8 cellular contexts compared by ENCODE assay signal in the genomic region with DNA sequence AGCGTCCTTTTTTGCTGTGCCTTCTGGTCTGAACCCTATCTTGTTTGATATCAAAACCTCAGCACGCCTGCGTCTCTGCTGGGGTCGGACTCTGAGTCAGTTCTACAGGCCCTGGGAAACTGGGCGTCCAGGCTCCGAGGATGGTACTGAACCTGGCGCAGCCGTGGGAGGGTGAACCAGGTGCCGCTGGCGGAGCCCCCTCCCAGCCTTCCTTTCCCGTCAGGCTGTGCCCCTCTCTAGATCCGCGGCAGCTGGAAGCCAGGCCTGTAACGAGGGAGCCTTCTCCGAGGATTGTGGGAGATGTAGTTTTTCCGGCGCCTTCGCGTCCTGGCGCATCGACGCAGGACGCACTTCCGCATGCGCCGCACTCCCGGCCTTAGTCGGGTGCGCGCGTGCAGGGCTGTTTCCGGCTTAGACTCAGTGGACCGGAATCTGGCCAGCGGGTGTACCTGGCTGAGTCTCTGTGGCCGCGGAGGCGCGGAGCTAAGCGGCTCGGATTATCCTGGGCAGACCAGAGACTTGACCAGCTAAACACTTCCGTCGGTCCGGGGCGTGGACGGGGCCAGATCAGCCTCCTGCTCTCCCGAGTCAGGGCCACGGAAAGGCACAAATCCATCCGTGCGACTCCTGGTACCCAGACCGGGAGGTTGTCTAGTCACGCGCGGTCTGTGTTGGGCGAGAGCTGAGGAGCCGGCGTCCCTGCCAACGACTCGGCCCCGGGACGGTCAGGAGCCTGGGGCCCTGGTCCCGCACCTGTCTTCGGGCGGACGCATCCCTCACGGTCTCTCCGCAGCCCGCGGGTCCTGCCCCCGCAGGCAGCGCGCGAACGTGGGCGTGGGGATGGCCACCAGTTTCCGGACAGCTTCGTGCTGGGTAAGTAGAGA. TPM values are rescaled to one million over a fixed set of nuclear protein-coding genes. Genes with fewer than 3 reads are reported as not detected.
DNase-seq lines count a peak whose midpoint lies in the region; ATAC-seq and TF ChIP-seq lines count a peak whose summit lies in the region.

TSS of gene ZNF26 (plus strand) at position 367 of the 884 bp plus-strand sequence. CDS start at position 841, 474 bp downstream.

- DNase-seq in NCI-H2196 treated with DMSO at 0.1 percent for 48 hours (lab: John Stamatoyannopoulos, UW; ENCODE audit: unreplicated experiment) (peak; percentile 94), breast epithelium (ENCODE audit: low spot score in 2 of 2) (peak; percentile 82)

- H3K79me2 ChIP-seq in ACC112 (ENCODE audit: control insufficient read depth, insufficient read depth, low read length, unreplicated experiment): peaks cover 44% of the 10 kb centered on the region

- intact Hi-C loops in breast epithelium (cut with DNase I; ENCODE audit: low total_unique reads): no loop called here

- H3K9me3 ChIP-seq in breast epithelium (peaks cover 25 to 36% of the 10 kb centered on the region in 2 donors), iPS-20b (ENCODE audit: insufficient read depth, low read depth, low read length) (peaks cover 72% of the 10 kb centered on the region)

- peaks cover 16% of the 10 kb centered on the region for H3K36me3 ChIP-seq in ACC112 (ENCODE audit: insufficient read depth, low read length)
- H3K36me3 ChIP-seq in breast epithelium: no peaks in the 10 kb centered on the region
- peaks cover 9% of the 10 kb centered on the region for H3K36me3 ChIP-seq in iPS-20b (ENCODE audit: insufficient read depth, low read depth, low read length)

- TF ChIP-seq POLR2A in breast epithelium (IDR thresholded peaks at IDR 0.05): peak; percentile 33

- peak within 1 kb of the TSS; percentile 83; the same call in 1 of the 2 replicates for H3K9ac ChIP-seq in iPS-20b (ENCODE audit: low read depth, low read length)

- peak; percentile 88 for ATAC-seq in GM18870 (IDR thresholded peaks at IDR 0.05; ENCODE audit: unreplicated experiment)
- ATAC-seq in HG03135 (IDR thresholded peaks at IDR 0.05; ENCODE audit: unreplicated experiment): peak; percentile 94

- peak within 1 kb of the TSS; percentile 89 for H3K4me3 ChIP-seq in ACC112 (ENCODE audit: low read depth, low read length)
- H3K4me3 ChIP-seq in breast epithelium: peak within 1 kb of the TSS; percentile 73 to 97 (median 86)
- H3K4me3 ChIP-seq in iPS-20b (ENCODE audit: low read length): peak within 1 kb of the TSS; percentile 80
- peak within 1 kb of the TSS; percentile 70 to 100 (median 92) for H3K4me3 ChIP-seq in skin epidermis

- H2AFZ ChIP-seq in ACC112 (ENCODE audit: low read length, unreplicated experiment): peak within 1 kb of the TSS; percentile 98

- no peaks in the 10 kb centered on the region for H3K27me3 ChIP-seq in ACC112 (ENCODE audit: insufficient read depth, low read length)
- no peaks in the 10 kb centered on the region for H3K27me3 ChIP-seq in breast epithelium
- H3K27me3 ChIP-seq in iPS-20b (ENCODE audit: insufficient read depth, low read length): no peaks in the 10 kb centered on the region

- H3K4me1 ChIP-seq in ACC112 (ENCODE audit: control insufficient read depth, insufficient read depth, low read length, unreplicated experiment): no peaks in the 10 kb centered on the region
- peaks cover 0 to 5% of the 10 kb centered on the region in 2 donors for H3K4me1 ChIP-seq in breast epithelium
- no peaks in the 10 kb centered on the region for H3K4me1 ChIP-seq in iPS-20b (ENCODE audit: insufficient read depth, low read length)

- TF ChIP-seq CTCF in VCaP (conservative IDR thresholded peaks at IDR 0.05): no peak
- TF ChIP-seq CTCF in breast epithelium (IDR thresholded peaks at IDR 0.05): no peak

- H3K27ac ChIP-seq in ACC112 (ENCODE audit: low read depth, low read length) (peak within 1 kb of the TSS; percentile 33; the same call in 1 of the 2 replicates), VCaP (peak within 1 kb of the TSS; percentile 90), breast epithelium (peak within 1 kb of the TSS; percentile 90 to 93), iPS-20b (ENCODE audit: low read length) (no peak within 1 kb of the TSS), skin epidermis (peak within 1 kb of the TSS; percentile 37 to 93 (median 87))

RNA-seq across cellular contexts. Expression of gene ZNF26, which starts in this region (rescaled TPM):
- total RNA-seq in breast epithelium: 10 to 100 TPM; 12.0 to 19.6 (median 19.0) TPM
